Comparison of ENCODE assay signal across 10 cellular contexts in the genomic region with DNA sequence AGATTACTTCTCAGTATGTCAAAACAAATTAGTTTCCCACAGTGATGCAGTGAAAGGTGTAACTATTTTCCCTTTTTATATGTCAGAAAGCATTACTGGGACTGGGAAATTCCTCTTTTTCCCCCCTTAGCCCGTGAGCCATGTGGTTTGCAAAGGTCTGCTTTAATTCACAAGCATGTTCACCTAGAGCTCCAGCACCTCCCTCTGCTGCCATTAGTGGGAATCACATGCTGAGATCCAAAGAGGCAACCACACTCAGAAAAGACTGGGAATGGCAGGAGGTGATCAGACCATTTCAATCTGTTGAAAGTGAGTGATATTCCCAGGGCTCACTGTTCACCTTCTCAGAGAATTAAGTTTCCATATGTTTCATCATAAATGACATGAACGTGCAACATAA.
A peak's percentile ranks its signal among the peaks of the same experiment; 100 is the strongest.
DNase-seq lines count a peak whose midpoint lies in the region; ATAC-seq, FAIRE-seq and TF ChIP-seq lines count a peak whose summit lies in the region.
"Had no signal": no experiment of that assay in that cellular context is flagged by ENCODE, and none has a peak within 500 bp of the region (broad histone marks: within the 10 kb centered on the region; RNA-seq: fewer than 3 reads in every experiment).

No MANE protein-coding gene starts in this region.

- no peak for ATAC-seq in GM21717 (IDR thresholded peaks at IDR 0.05; ENCODE audit: unreplicated experiment)

- no peak overlapping the region for H3K4me3 Mint-ChIP-seq in Caco-2 (ENCODE audit: unreplicated experiment)
- H3K4me3 Mint-ChIP-seq: activated T-cell treated with anti-CD3 and anti-CD28 coated beads, Interleukin-2, amount 50 U/mL, for 24 hours had no signal

- H3K27ac ChIP-seq in VCaP = no peak overlapping the region

- no peak for FAIRE-seq in HTR-8/SVneo (lab: Jason Lieb, UNC)

- CTCF ChIA-PET in Caco-2 (lab: Charles Lee) = interaction anchor here (0.6 to 1.0 kb wide), 4 partner anchors 11 to 497 kb away, joined by 3 read pairs; no protein-coding TSS in a partner anchor

- TF ChIP-seq CTCF in Caco-2 (IDR thresholded peaks at IDR 0.05; ENCODE audit: insufficient read depth in 1 of 2, low read depth in 1 of 2, low read length in 1 of 2, severe bottlenecking in 1 of 2, unreplicated experiment in 1 of 2) (peak; percentile 56 to 67), VCaP (conservative IDR thresholded peaks at IDR 0.05) (peak; percentile 74)

- H3K36me3 Mint-ChIP-seq in Caco-2 (ENCODE audit: insufficient read depth, unreplicated experiment) = no peaks in the 10 kb centered on the region

- H3K4me1 Mint-ChIP-seq in Caco-2 (ENCODE audit: low read depth, unreplicated experiment) = no peaks in the 10 kb centered on the region

- H3K27me3 ChIP-seq in Caco-2 (replicated peaks; ENCODE audit: control insufficient read depth, insufficient read depth, low read length) = no peaks in the 10 kb centered on the region

- intact Hi-C loops in Caco-2 (cut with micrococcal nuclease; ENCODE audit: unreplicated experiment) = no loop called here

- H3K27me3 Mint-ChIP-seq in Caco-2 (ENCODE audit: insufficient read depth, unreplicated experiment) = peaks cover 10% of the 10 kb centered on the region
- H3K27me3 Mint-ChIP-seq: activated T-cell treated with anti-CD3 and anti-CD28 coated beads, Interleukin-2, amount 50 U/mL, for 24 hours had no signal

- POLR2A ChIA-PET in Caco-2 (lab: Charles Lee) = no interaction called here

- no peak overlapping the region for H3K4me3 ChIP-seq in Caco-2 (ENCODE audit: low read depth, low read length)

- H3K36me3 ChIP-seq in Caco-2 (ENCODE audit: control insufficient read depth, insufficient read depth, low read length) = no peaks in the 10 kb centered on the region

- H3K9me3 Mint-ChIP-seq in Caco-2 (ENCODE audit: unreplicated experiment) = no peaks in the 10 kb centered on the region
- H3K9me3 Mint-ChIP-seq: activated T-cell treated with anti-CD3 and anti-CD28 coated beads, Interleukin-2, amount 50 U/mL, for 24 hours had no signal

- H3K9me3 ChIP-seq in Caco-2 = no peaks in the 10 kb centered on the region

- no peaks in the 10 kb centered on the region for H3K4me1 ChIP-seq in Caco-2

- H3K27ac Mint-ChIP-seq in Caco-2 (ENCODE audit: unreplicated experiment) = no peak overlapping the region
- H3K27ac Mint-ChIP-seq: activated T-cell treated with anti-CD3 and anti-CD28 coated beads, Interleukin-2, amount 50 U/mL, for 24 hours had no signal

- DNase-seq in Caco-2 (peak; percentile 44 to 50), HTR-8/SVneo (ENCODE audit: insufficient read length, low spot score) (peak; percentile 47), left kidney (ENCODE audit: low read depth, low spot score) (peak; percentile 78), globus pallidus (ENCODE audit: low spot score) (no peak)
- DNase-seq in activated CD4-positive, alpha-beta T cell treated with anti-CD3 and anti-CD28 coated beads for 1 hour = no peak
- no peak for DNase-seq in activated CD4-positive, alpha-beta T cell treated with anti-CD3 and anti-CD28 coated beads for 48 hours
- DNase-seq: activated T-cell treated with anti-CD3 and anti-CD28 coated beads, Interleukin-2, amount 50 U/mL, for 24 hours; MV-4-11 had no signal

- no TSS peak for BruUV-seq in Caco-2 (replicated peaks; lab: Mats Ljungman, UMichigan)

Comparison
In these comparisons a context has a peak if more than half of its experiments do, and no peak if none do; other contexts are left out.
1. DNase-seq: peak in Caco-2 (2 of 2), HTR-8/SVneo (single experiment) and left kidney (single experiment); none in activated CD4-positive, alpha-beta T cell treated with anti-CD3 and anti-CD28 coated beads for 1 hour (single experiment), globus pallidus (single experiment) and activated CD4-positive, alpha-beta T cell treated with anti-CD3 and anti-CD28 coated beads for 48 hours (single experiment).